Comparison of ENCODE assay signal across 8 cellular contexts in genomic region chr2:205925373-205926337, GRCh38.
DNase-seq lines count a peak whose midpoint lies in the region; ATAC-seq, FAIRE-seq and TF ChIP-seq lines count a peak whose summit lies in the region.

No MANE protein-coding gene starts in this region.

- TF ChIP-seq CTCF in Calu3 (IDR thresholded peaks at IDR 0.05; ENCODE audit: unreplicated experiment) (peak; percentile 92), suprapubic skin (IDR thresholded peaks at IDR 0.05) (peak; percentile 76 to 91)

- DNase-seq in Calu3 (peak; percentile 86), HS-5 (ENCODE audit: low read depth) (peak; percentile 11), RCC 7860 (ENCODE audit: low spot score) (peak; percentile 25), foreskin melanocyte (peak; percentile 38), nucleus accumbens (lab: John Stamatoyannopoulos, UW) (peak in 52 of 56 donors; percentile 1 to 83 (median 45)), suprapubic skin (ENCODE audit: low spot score in 2 of 2) (peak in 1 of 2 donors; percentile 79)
- peak; percentile 41 for DNase-seq in activated effector memory CD4-positive, alpha-beta T cell treated with Interleukin-2 at 50 U/mL for 16 hours

- no TSS peak for BruUV-seq in Calu3 (replicated peaks; lab: Mats Ljungman, UMichigan)

- intact Hi-C loops in Calu3 (cut with micrococcal nuclease; ENCODE audit: unreplicated experiment) = loop anchor here (2.0 kb wide), 3 partner anchors 23 to 241 kb away; no protein-coding TSS in a partner anchor

- peak overlapping the region; percentile 50 for H3K4me3 Mint-ChIP-seq in Calu3 (ENCODE audit: low read depth, unreplicated experiment)

- peak; percentile 90 for ATAC-seq in GM21360 (IDR thresholded peaks at IDR 0.05; ENCODE audit: unreplicated experiment)

- peaks cover 41% of the 10 kb centered on the region for H3K27me3 ChIP-seq in suprapubic skin

- CTCF ChIA-PET in Calu3 (lab: Charles Lee) = interaction anchor here (0.6 to 1.7 kb wide), 9 partner anchors 9 to 169 kb away, joined by 3 to 7 read pairs (median 3); no protein-coding TSS in a partner anchor

- peaks cover 10% of the 10 kb centered on the region for H3K4me1 ChIP-seq in suprapubic skin

- peaks cover 78% of the 10 kb centered on the region for H3K27me3 Mint-ChIP-seq in Calu3 (ENCODE audit: unreplicated experiment)

- H3K9me3 ChIP-seq in suprapubic skin = no peaks in the 10 kb centered on the region

- H3K27ac Mint-ChIP-seq in Calu3 (ENCODE audit: unreplicated experiment) = no peak overlapping the region

- TF ChIP-seq POLR2A in suprapubic skin (IDR thresholded peaks at IDR 0.05) = no peak

- H3K36me3 Mint-ChIP-seq in Calu3 (ENCODE audit: insufficient read depth, unreplicated experiment) = no peaks in the 10 kb centered on the region

- H3K4me1 Mint-ChIP-seq in Calu3 (ENCODE audit: low read depth, unreplicated experiment) = peaks cover 27% of the 10 kb centered on the region

- H3K9me3 Mint-ChIP-seq in Calu3 (ENCODE audit: low read depth, unreplicated experiment) = no peaks in the 10 kb centered on the region

- 16% methylated on average over 26 of the region's 33 CpGs for WGBS in suprapubic skin

- no peak for TF ChIP-seq EP300 in suprapubic skin (IDR thresholded peaks at IDR 0.05)

- H3K4me3 ChIP-seq in suprapubic skin = no peak overlapping the region

- no peaks in the 10 kb centered on the region for H3K36me3 ChIP-seq in suprapubic skin

- H3K27ac ChIP-seq in suprapubic skin = no peak overlapping the region

- no peak for FAIRE-seq in RCC 7860 (lab: Jason Lieb, UNC)
